In genomic region chr5:39100851-39101396, GRCh38 we compare ENCODE assay signal across 9 cellular contexts. TPM values are rescaled to one million over a fixed set of nuclear protein-coding genes. Genes with fewer than 3 reads are reported as not detected.
A peak's percentile ranks its signal among the peaks of the same experiment; 100 is the strongest.
DNase-seq lines count a peak whose midpoint lies in the region; ATAC-seq and TF ChIP-seq lines count a peak whose summit lies in the region.
"Had no signal": no experiment of that assay in that cellular context is flagged by ENCODE, and none has a peak within 500 bp of the region (broad histone marks: within the 10 kb centered on the region; RNA-seq: fewer than 3 reads in every experiment).

No MANE protein-coding gene starts in this region.

- H3K4me1 ChIP-seq in DND-41 (ENCODE audit: insufficient read depth, low read length) = peaks cover 13% of the 10 kb centered on the region
- no peaks in the 10 kb centered on the region for H3K4me1 ChIP-seq in breast epithelium

- no peaks in the 10 kb centered on the region for H3K36me3 ChIP-seq in DND-41 (ENCODE audit: insufficient read depth, low read length)
- no peaks in the 10 kb centered on the region for H3K36me3 ChIP-seq in breast epithelium

- no peak overlapping the region for H3K4me2 ChIP-seq in DND-41 (ENCODE audit: insufficient read depth, low read length)

- peak; percentile 66 for ATAC-seq in DND-41 (ENCODE audit: insufficient read depth, low read depth)
- ATAC-seq in natural killer cell = peak in 2 of 3 donors; percentile 60
- ATAC-seq in HG03378 (IDR thresholded peaks at IDR 0.05; ENCODE audit: unreplicated experiment) = no peak
- ATAC-seq in HG02970 (IDR thresholded peaks at IDR 0.05; ENCODE audit: low FRiP score, unreplicated experiment) = no peak

- DNase-seq in DND-41 (no peak), NCI-H510A (lab: John Stamatoyannopoulos, UW) (peak; percentile 30), breast epithelium (ENCODE audit: low spot score in 2 of 2) (peak; percentile 21 to 51), natural killer cell (no peak), pons (ENCODE audit: low spot score) (no peak), NCI-H2227 (lab: John Stamatoyannopoulos, UW; ENCODE audit: unreplicated experiment) (no peak)
- DNase-seq: stimulated activated CD4-positive, alpha-beta T cell treated with anti-CD3 and anti-CD28 coated beads, Interleukin-1b, Interleukin-23, amount 100 ng/mL, for 48 hours had no signal

- intact Hi-C loops in breast epithelium (cut with DNase I; ENCODE audit: low total_unique reads) (no loop called here), natural killer cell (cut with micrococcal nuclease) (no loop called here)

- H3K27me3 ChIP-seq in DND-41 (ENCODE audit: insufficient read depth, low read length, poor library complexity) (no peaks in the 10 kb centered on the region), breast epithelium (no peaks in the 10 kb centered on the region)

- H3K27me3 Mint-ChIP-seq in natural killer cell (ENCODE audit: low read depth in 2 of 2) = no peaks in the 10 kb centered on the region

- H2AFZ ChIP-seq in DND-41 (ENCODE audit: low read depth, low read length) = peak overlapping the region; percentile 56

- peaks cover 27% of the 10 kb centered on the region in 2 donors for H3K4me1 Mint-ChIP-seq in natural killer cell

- H3K9ac ChIP-seq in DND-41 (ENCODE audit: low read depth, low read length) = no peak overlapping the region

- no peaks in the 10 kb centered on the region for H3K9me3 ChIP-seq in DND-41 (ENCODE audit: insufficient read depth, low read length, severe bottlenecking)
- H3K9me3 ChIP-seq in breast epithelium = no peaks in the 10 kb centered on the region

- H3K9me3 Mint-ChIP-seq in natural killer cell = no peaks in the 10 kb centered on the region

- H3K27ac ChIP-seq in DND-41 (ENCODE audit: low read length) (0 out of 2 replicates have a peak overlapping the region, but pooled peaks have one; percentile 50), breast epithelium (no peak overlapping the region)

- peak overlapping the region; percentile 74 to 79 for H3K27ac Mint-ChIP-seq in natural killer cell

- no peak overlapping the region for H3K4me3 Mint-ChIP-seq in natural killer cell

- peaks cover 13% of the 10 kb centered on the region for H3K36me3 Mint-ChIP-seq in natural killer cell

- no peak for TF ChIP-seq POLR2A in breast epithelium (IDR thresholded peaks at IDR 0.05)

- TF ChIP-seq CTCF in DND-41 (IDR thresholded peaks at IDR 0.05; ENCODE audit: borderline replicate concordance, extremely low read depth, low read length, poor library complexity, severe bottlenecking) = no peak
- TF ChIP-seq CTCF in breast epithelium (IDR thresholded peaks at IDR 0.05) = no peak
- TF ChIP-seq CTCF in natural killer cell (IDR thresholded peaks at IDR 0.05) = no peak

- H3K4me3 ChIP-seq in DND-41 (ENCODE audit: low read depth in 1 of 2, low read length in 2 of 2) = no peak overlapping the region
- no peak overlapping the region for H3K4me3 ChIP-seq in breast epithelium

- no peaks in the 10 kb centered on the region for H3K79me2 ChIP-seq in DND-41 (ENCODE audit: insufficient read depth, low read length)

- H4K20me1 ChIP-seq in DND-41 (ENCODE audit: insufficient read depth, low read length) = no peaks in the 10 kb centered on the region

RNA-seq across cellular contexts. Expression of gene RICTOR, which starts 26.7 kb away (rescaled TPM):
- 10 to 100 TPM; 39.0 to 79.2 (median 58.7) TPM for total RNA-seq in breast epithelium
- total RNA-seq in natural killer cell = 100 to 1,000 TPM; 103 to 105 (median 103) TPM

Comparison
In these comparisons a context has a peak if more than half of its experiments do, and no peak if none do; other contexts are left out.
1. ATAC-seq: peak in DND-41 (single experiment) and natural killer cell (2 of 3); none in HG03378 (single experiment) and HG02970 (single experiment).
2. DNase-seq: peak in NCI-H510A (single experiment) and breast epithelium (2 of 2); none in DND-41 (single experiment), natural killer cell (single experiment), pons (single experiment) and NCI-H2227 (single experiment).